8 cellular contexts compared by ENCODE assay signal in the genomic region with DNA sequence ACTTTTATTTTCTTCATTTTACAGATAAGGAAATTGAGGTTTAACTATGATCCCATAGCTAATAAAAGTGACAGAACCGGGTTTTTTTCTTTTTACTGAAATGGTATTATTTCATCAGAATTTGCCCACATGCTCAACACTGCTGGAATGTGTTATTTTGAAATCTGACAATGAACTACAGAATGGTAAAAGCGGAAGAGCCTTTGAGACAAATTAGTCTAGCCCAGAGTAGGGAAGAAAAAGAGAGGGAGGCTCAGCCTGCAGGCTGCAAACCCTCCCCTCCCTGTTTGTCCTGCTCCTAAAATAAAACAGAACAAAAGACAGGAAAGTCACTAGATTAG.
DNase-seq lines count a peak whose midpoint lies in the region; ATAC-seq and TF ChIP-seq lines count a peak whose summit lies in the region.

No MANE protein-coding gene starts in this region.

- ATAC-seq in GM23338: no peak
- peak; percentile 4; the same call in 2 of the 3 replicates for ATAC-seq in SK-N-SH treated with all-trans-retinoic acid at 6 μM for 48 hours
- ATAC-seq in HG02642 (IDR thresholded peaks at IDR 0.05; ENCODE audit: poor library complexity, unreplicated experiment): no peak
- ATAC-seq in GM21737 (IDR thresholded peaks at IDR 0.05; ENCODE audit: unreplicated experiment): no peak

- no peak overlapping the region; the same call in 1 of the 2 replicates for H3K27ac ChIP-seq in GM23338 (ENCODE audit: low read depth)
- H3K27ac ChIP-seq in sigmoid colon: peak overlapping the region; percentile 82 to 88 (median 84)

- H3K4me3 ChIP-seq in GM23338 (no peak overlapping the region), sigmoid colon (peak overlapping the region in 1 of 4 donors; percentile 1)

- 0 out of 2 replicates have a peak, but pooled peaks cover 2% of the 10 kb centered on the region for H3K9me2 ChIP-seq in GM23338 (ENCODE audit: insufficient read depth)

- peaks cover 36% of the 10 kb centered on the region for H3K4me1 Mint-ChIP-seq in GM23338

- intact Hi-C loops in sigmoid colon (cut with DNase I): loop anchor here (5.0 kb wide), 1 partner anchor 416 kb away; the partner anchor contains the start of gene ADAM10

- peaks cover 33% of the 10 kb centered on the region for H3K4me1 ChIP-seq in GM23338 (ENCODE audit: insufficient read depth)
- H3K4me1 ChIP-seq in sigmoid colon: peaks cover 0 to 37% (median 30%) of the 10 kb centered on the region in 4 donors

- H3K27me3 Mint-ChIP-seq in GM23338 (ENCODE audit: insufficient read depth, low read depth, poor library complexity): peaks cover 9% of the 10 kb centered on the region

- TF ChIP-seq POLR2A in sigmoid colon (IDR thresholded peaks at IDR 0.05): no peak

- peak overlapping the region; percentile 43; the same call in 1 of the 2 replicates for H3K4me2 ChIP-seq in GM23338

- H3K9me3 Mint-ChIP-seq in GM23338: peaks cover 6% of the 10 kb centered on the region; the same call in 2 of the 3 replicates

- TF ChIP-seq EP300 in sigmoid colon (IDR thresholded peaks at IDR 0.05): no peak

- no peaks in the 10 kb centered on the region for H4K20me1 ChIP-seq in GM23338 (replicated peaks; ENCODE audit: insufficient read depth)

- H3K27me3 ChIP-seq in GM23338 (ENCODE audit: insufficient read depth) (no peaks in the 10 kb centered on the region), sigmoid colon (no peaks in the 10 kb centered on the region)

- H3K27ac Mint-ChIP-seq in GM23338: peak overlapping the region; percentile 59; the same call in 1 of the 2 replicates

- peak overlapping the region; percentile 17; the same call in 1 of the 3 replicates for H3K4me3 Mint-ChIP-seq in GM23338

- DNase-seq in GM23338 (ENCODE audit: low spot score): no peak
- peak; percentile 72 for DNase-seq in fibroblast of gingiva (ENCODE audit: low read depth)
- no peak for DNase-seq in sigmoid colon
- DNase-seq in NCI-H1417 treated with DMSO at 0.1 percent for 48 hours (lab: John Stamatoyannopoulos, UW): no peak
- DNase-seq in DMS79 (lab: John Stamatoyannopoulos, UW): no peak

- no peaks in the 10 kb centered on the region for H3K79me2 ChIP-seq in GM23338 (replicated peaks; ENCODE audit: insufficient read depth)

- H2AFZ ChIP-seq in GM23338: peak overlapping the region; percentile 38; the same call in 1 of the 2 replicates

- no peaks in the 10 kb centered on the region for H3F3A ChIP-seq in GM23338 (replicated peaks; ENCODE audit: low read depth)

- TF ChIP-seq CTCF in GM23338 (conservative IDR thresholded peaks at IDR 0.05; ENCODE audit: low read depth in 2 of 2): no peak
- no peak for TF ChIP-seq CTCF in sigmoid colon (IDR thresholded peaks at IDR 0.05)

- H3K36me3 Mint-ChIP-seq in GM23338 (ENCODE audit: low read depth): no peaks in the 10 kb centered on the region; the same call in 2 of the 3 replicates

- WGBS in sigmoid colon, 2 donors: 42 to 43% methylated on average over 2 of the region's 2 CpGs

- no peaks in the 10 kb centered on the region for H3K9me3 ChIP-seq in sigmoid colon

- H3K36me3 ChIP-seq in GM23338 (ENCODE audit: insufficient read depth): no peaks in the 10 kb centered on the region
- no peaks in the 10 kb centered on the region for H3K36me3 ChIP-seq in sigmoid colon

TF ChIP-seq in GM23338, 12 proteins besides CTCF, POLR2A, EP300 and RAD21 (continues in another document):
- TF ChIP-seq NANOG (IDR thresholded peaks at IDR 0.05; ENCODE audit: borderline replicate concordance) (no peak), EZH2 (IDR thresholded peaks at IDR 0.05; ENCODE audit: low read depth, unreplicated experiment) (no peak), STAT1 (IDR thresholded peaks at IDR 0.05; ENCODE audit: unreplicated experiment) (no peak), ZNF114 (CRISPR knock-in tag; IDR thresholded peaks at IDR 0.05) (no peak), JUNB (IDR thresholded peaks at IDR 0.05; ENCODE audit: unreplicated experiment) (no peak), REST (IDR thresholded peaks at IDR 0.05; ENCODE audit: unreplicated experiment) (no peak), POLR2AphosphoS5 (IDR thresholded peaks at IDR 0.05; ENCODE audit: low read depth) (no peak)

TF ChIP-seq in SK-N-SH treated with all-trans-retinoic acid at 6 μM for 48 hours, 23 proteins besides CTCF, POLR2A, EP300 and RAD21:
- TF ChIP-seq PATZ1 (CRISPR knock-in tag; IDR thresholded peaks at IDR 0.05; ENCODE audit: borderline replicate concordance) (no peak), ZNF565 (CRISPR knock-in tag; conservative IDR thresholded peaks at IDR 0.05; ENCODE audit: low read depth) (no peak), ZNF70 (CRISPR knock-in tag; IDR thresholded peaks at IDR 0.05) (no peak), TOX (CRISPR knock-in tag; IDR thresholded peaks at IDR 0.05; ENCODE audit: borderline replicate concordance) (no peak), TSHZ2 (CRISPR knock-in tag; IDR thresholded peaks at IDR 0.05) (no peak), ZNF8 (CRISPR knock-in tag; IDR thresholded peaks at IDR 0.05) (no peak), TCF4 (CRISPR knock-in tag; IDR thresholded peaks at IDR 0.05; ENCODE audit: borderline replicate concordance) (no peak), ZFP30 (CRISPR knock-in tag; IDR thresholded peaks at IDR 0.05) (no peak), ZFP3 (CRISPR knock-in tag; IDR thresholded peaks at IDR 0.05) (no peak)
- TF ChIP-seq, protein P1, sequence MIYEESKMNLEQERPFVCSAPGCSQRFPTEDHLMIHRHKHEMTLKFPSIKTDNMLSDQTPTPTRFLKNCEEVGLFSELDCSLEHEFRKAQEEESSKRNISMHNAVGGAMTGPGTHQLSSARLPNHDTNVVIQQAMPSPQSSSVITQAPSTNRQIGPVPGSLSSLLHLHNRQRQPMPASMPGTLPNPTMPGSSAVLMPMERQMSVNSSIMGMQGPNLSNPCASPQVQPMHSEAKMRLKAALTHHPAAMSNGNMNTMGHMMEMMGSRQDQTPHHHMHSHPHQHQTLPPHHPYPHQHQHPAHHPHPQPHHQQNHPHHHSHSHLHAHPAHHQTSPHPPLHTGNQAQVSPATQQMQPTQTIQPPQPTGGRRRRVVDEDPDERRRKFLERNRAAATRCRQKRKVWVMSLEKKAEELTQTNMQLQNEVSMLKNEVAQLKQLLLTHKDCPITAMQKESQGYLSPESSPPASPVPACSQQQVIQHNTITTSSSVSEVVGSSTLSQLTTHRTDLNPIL (CRISPR knock-in tag; IDR thresholded peaks at IDR 0.05; ENCODE audit: low read depth): no peak
- TF ChIP-seq, protein P2, sequence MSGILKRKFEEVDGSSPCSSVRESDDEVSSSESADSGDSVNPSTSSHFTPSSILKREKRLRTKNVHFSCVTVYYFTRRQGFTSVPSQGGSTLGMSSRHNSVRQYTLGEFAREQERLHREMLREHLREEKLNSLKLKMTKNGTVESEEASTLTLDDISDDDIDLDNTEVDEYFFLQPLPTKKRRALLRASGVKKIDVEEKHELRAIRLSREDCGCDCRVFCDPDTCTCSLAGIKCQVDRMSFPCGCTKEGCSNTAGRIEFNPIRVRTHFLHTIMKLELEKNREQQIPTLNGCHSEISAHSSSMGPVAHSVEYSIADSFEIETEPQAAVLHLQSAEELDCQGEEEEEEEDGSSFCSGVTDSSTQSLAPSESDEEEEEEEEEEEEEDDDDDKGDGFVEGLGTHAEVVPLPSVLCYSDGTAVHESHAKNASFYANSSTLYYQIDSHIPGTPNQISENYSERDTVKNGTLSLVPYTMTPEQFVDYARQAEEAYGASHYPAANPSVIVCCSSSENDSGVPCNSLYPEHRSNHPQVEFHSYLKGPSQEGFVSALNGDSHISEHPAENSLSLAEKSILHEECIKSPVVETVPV (CRISPR knock-in tag; IDR thresholded peaks at IDR 0.05): no peak
